In the genomic region with DNA sequence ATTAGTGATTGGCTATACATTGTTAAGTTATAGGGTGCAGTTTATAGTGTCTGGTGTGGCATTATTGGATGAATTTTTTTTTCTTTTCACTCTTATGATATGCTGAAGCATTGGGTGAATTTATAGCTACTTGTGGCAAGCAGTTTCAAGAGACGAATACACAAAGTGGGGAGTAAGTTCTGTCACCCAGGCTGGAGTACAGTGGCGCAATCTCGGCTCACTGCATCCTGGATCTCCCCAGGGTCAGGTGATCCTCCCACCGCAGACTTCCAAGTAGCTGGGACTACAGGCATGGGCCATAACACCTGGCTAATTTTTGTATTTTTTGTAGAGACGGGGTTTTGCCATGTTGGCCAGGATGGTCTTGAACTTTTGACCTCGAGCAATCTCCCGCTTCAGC, we compare ENCODE assay signal across 3 cellular contexts.
TF ChIP-seq lines count a peak whose summit lies in the region.

No MANE protein-coding gene starts in this region.

TF ChIP-seq in GM23338, 12 proteins besides CTCF, POLR2A, EP300 and RAD21 (continues in another document):
- TF ChIP-seq, protein P1, sequence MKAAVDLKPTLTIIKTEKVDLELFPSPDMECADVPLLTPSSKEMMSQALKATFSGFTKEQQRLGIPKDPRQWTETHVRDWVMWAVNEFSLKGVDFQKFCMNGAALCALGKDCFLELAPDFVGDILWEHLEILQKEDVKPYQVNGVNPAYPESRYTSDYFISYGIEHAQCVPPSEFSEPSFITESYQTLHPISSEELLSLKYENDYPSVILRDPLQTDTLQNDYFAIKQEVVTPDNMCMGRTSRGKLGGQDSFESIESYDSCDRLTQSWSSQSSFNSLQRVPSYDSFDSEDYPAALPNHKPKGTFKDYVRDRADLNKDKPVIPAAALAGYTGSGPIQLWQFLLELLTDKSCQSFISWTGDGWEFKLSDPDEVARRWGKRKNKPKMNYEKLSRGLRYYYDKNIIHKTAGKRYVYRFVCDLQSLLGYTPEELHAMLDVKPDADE (IDR thresholded peaks at IDR 0.05), result no peak
- no peak for TF ChIP-seq STAT1 (IDR thresholded peaks at IDR 0.05; ENCODE audit: unreplicated experiment)
- TF ChIP-seq, protein P2, sequence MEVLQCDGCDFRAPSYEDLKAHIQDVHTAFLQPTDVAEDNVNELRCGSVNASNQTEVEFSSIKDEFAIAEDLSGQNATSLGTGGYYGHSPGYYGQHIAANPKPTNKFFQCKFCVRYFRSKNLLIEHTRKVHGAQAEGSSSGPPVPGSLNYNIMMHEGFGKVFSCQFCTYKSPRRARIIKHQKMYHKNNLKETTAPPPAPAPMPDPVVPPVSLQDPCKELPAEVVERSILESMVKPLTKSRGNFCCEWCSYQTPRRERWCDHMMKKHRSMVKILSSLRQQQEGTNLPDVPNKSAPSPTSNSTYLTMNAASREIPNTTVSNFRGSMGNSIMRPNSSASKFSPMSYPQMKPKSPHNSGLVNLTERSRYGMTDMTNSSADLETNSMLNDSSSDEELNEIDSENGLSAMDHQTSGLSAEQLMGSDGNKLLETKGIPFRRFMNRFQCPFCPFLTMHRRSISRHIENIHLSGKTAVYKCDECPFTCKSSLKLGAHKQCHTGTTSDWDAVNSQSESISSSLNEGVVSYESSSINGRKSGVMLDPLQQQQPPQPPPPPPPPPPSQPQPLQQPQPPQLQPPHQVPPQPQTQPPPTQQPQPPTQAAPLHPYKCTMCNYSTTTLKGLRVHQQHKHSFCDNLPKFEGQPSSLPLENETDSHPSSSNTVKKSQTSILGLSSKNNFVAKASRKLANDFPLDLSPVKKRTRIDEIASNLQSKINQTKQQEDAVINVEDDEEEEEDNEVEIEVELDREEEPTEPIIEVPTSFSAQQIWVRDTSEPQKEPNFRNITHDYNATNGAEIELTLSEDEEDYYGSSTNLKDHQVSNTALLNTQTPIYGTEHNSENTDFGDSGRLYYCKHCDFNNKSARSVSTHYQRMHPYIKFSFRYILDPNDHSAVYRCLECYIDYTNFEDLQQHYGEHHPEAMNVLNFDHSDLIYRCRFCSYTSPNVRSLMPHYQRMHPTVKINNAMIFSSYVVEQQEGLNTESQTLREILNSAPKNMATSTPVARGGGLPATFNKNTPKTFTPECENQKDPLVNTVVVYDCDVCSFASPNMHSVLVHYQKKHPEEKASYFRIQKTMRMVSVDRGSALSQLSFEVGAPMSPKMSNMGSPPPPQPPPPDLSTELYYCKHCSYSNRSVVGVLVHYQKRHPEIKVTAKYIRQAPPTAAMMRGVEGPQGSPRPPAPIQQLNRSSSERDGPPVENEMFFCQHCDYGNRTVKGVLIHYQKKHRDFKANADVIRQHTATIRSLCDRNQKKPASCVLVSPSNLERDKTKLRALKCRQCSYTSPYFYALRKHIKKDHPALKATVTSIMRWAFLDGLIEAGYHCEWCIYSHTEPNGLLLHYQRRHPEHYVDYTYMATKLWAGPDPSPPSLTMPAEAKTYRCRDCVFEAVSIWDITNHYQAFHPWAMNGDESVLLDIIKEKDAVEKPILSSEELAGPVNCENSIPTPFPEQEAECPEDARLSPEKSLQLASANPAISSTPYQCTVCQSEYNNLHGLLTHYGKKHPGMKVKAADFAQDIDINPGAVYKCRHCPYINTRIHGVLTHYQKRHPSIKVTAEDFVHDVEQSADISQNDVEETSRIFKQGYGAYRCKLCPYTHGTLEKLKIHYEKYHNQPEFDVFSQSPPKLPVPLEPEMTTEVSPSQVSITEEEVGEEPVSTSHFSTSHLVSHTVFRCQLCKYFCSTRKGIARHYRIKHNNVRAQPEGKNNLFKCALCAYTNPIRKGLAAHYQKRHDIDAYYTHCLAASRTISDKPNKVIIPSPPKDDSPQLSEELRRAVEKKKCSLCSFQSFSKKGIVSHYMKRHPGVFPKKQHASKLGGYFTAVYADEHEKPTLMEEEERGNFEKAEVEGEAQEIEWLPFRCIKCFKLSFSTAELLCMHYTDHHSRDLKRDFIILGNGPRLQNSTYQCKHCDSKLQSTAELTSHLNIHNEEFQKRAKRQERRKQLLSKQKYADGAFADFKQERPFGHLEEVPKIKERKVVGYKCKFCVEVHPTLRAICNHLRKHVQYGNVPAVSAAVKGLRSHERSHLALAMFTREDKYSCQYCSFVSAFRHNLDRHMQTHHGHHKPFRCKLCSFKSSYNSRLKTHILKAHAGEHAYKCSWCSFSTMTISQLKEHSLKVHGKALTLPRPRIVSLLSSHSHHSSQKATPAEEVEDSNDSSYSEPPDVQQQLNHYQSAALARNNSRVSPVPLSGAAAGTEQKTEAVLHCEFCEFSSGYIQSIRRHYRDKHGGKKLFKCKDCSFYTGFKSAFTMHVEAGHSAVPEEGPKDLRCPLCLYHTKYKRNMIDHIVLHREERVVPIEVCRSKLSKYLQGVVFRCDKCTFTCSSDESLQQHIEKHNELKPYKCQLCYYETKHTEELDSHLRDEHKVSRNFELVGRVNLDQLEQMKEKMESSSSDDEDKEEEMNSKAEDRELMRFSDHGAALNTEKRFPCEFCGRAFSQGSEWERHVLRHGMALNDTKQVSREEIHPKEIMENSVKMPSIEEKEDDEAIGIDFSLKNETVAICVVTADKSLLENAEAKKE (CRISPR knock-in tag; IDR thresholded peaks at IDR 0.05), result no peak

TF ChIP-seq in WTC11, 78 proteins besides CTCF, POLR2A, EP300 and RAD21:
- TF ChIP-seq NFE2L1 (CRISPR knock-in tag; IDR thresholded peaks at IDR 0.05) (no peak), HMGA2 (CRISPR knock-in tag; IDR thresholded peaks at IDR 0.05) (no peak), TCF7 (CRISPR knock-in tag; IDR thresholded peaks at IDR 0.05; ENCODE audit: low read depth) (no peak), FOXP1 (CRISPR knock-in tag; IDR thresholded peaks at IDR 0.05; ENCODE audit: borderline replicate concordance) (no peak), CREM (CRISPR knock-in tag; IDR thresholded peaks at IDR 0.05) (no peak)
- TF ChIP-seq, protein P3, sequence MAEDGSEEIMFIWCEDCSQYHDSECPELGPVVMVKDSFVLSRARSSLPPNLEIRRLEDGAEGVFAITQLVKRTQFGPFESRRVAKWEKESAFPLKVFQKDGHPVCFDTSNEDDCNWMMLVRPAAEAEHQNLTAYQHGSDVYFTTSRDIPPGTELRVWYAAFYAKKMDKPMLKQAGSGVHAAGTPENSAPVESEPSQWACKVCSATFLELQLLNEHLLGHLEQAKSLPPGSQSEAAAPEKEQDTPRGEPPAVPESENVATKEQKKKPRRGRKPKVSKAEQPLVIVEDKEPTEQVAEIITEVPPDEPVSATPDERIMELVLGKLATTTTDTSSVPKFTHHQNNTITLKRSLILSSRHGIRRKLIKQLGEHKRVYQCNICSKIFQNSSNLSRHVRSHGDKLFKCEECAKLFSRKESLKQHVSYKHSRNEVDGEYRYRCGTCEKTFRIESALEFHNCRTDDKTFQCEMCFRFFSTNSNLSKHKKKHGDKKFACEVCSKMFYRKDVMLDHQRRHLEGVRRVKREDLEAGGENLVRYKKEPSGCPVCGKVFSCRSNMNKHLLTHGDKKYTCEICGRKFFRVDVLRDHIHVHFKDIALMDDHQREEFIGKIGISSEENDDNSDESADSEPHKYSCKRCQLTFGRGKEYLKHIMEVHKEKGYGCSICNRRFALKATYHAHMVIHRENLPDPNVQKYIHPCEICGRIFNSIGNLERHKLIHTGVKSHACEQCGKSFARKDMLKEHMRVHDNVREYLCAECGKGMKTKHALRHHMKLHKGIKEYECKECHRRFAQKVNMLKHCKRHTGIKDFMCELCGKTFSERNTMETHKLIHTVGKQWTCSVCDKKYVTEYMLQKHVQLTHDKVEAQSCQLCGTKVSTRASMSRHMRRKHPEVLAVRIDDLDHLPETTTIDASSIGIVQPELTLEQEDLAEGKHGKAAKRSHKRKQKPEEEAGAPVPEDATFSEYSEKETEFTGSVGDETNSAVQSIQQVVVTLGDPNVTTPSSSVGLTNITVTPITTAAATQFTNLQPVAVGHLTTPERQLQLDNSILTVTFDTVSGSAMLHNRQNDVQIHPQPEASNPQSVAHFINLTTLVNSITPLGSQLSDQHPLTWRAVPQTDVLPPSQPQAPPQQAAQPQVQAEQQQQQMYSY (CRISPR knock-in tag; IDR thresholded peaks at IDR 0.05), result no peak

TF ChIP-seq in H1, 55 proteins besides CTCF, POLR2A, EP300 and RAD21:
- TF ChIP-seq YY1 (IDR thresholded peaks at IDR 0.05; ENCODE audit: low read depth, low read length) (no peak), BACH1 (IDR thresholded peaks at IDR 0.05; ENCODE audit: low read length) (no peak), SP1 (IDR thresholded peaks at IDR 0.05; ENCODE audit: low read depth, low read length) (no peak), HDAC6 (IDR thresholded peaks at IDR 0.05; ENCODE audit: low read depth, low read length) (no peak), EGR1 (IDR thresholded peaks at IDR 0.05; ENCODE audit: borderline replicate concordance, low read depth, low read length) (no peak), SUZ12 (IDR thresholded peaks at IDR 0.05; ENCODE audit: low read length) (no peak), CEBPB (IDR thresholded peaks at IDR 0.05; ENCODE audit: low read depth, low read length) (peak; percentile 65; the same call in 1 of the 2 replicates)
- TF ChIP-seq, protein P4, sequence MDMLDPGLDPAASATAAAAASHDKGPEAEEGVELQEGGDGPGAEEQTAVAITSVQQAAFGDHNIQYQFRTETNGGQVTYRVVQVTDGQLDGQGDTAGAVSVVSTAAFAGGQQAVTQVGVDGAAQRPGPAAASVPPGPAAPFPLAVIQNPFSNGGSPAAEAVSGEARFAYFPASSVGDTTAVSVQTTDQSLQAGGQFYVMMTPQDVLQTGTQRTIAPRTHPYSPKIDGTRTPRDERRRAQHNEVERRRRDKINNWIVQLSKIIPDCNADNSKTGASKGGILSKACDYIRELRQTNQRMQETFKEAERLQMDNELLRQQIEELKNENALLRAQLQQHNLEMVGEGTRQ (IDR thresholded peaks at IDR 0.05; ENCODE audit: low read length), result no peak
- TF ChIP-seq, protein P5, sequence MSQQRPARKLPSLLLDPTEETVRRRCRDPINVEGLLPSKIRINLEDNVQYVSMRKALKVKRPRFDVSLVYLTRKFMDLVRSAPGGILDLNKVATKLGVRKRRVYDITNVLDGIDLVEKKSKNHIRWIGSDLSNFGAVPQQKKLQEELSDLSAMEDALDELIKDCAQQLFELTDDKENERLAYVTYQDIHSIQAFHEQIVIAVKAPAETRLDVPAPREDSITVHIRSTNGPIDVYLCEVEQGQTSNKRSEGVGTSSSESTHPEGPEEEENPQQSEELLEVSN (IDR thresholded peaks at IDR 0.05), result no peak
